Comparison of ENCODE assay signal across 29 cellular contexts in the genomic region with DNA sequence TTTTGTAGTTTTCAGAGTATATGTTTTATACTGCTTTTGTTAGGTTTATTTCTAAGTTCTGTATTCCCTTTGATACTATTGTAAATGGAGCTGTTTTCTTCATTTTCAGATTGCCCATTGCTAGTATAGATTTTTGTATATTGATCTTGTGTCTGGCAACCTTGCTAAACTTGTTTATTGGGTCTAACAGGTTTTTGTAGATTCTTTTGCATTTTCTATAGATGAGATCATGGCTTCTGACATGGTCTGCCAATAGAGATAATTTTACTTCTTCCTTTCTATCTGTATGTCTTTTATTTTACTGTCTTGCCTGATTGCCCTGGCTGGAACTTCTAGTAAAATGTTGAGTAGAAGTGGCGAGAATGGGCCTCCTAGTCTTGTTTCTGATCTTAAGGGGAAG.
"Had no signal": no experiment of that assay in that cellular context is flagged by ENCODE, and none has a peak within 500 bp of the region (broad histone marks: within the 10 kb centered on the region; RNA-seq: fewer than 3 reads in every experiment).

No MANE protein-coding gene starts in this region.

- FAIRE-seq: RCC 7860 had no signal

- H3K4me1 ChIP-seq: breast epithelium had no signal

- H3K9me3 Mint-ChIP-seq: activated naive CD4-positive, alpha-beta T cell treated with anti-CD3 and anti-CD28 coated beads, Interleukin-2, amount 50 U/mL, for 24 hours; activated T-cell treated with anti-CD3 and anti-CD28 coated beads, Interleukin-2, amount 50 U/mL, for 24 hours; activated T-helper 1 cell treated with anti-CD3 and anti-CD28 coated beads, Interleukin-12 subunit alpha, Interleukin-12 subunit beta, Interleukin-2, Interleukin-4 antibody, amounts not matched to agents 30 ng/mL and 10 ng/mL and 1 ng/mL, durations not matched to agents 14 hours and 24 hours and 36 hours; WTC11 had no signal

- H3K4me3 Mint-ChIP-seq: activated CD8-positive, alpha-beta T cell treated with anti-CD3 and anti-CD28 coated beads, Interleukin-2, amount 10 ng/mL, durations not matched to agents 7 days and 5 days; activated naive CD4-positive, alpha-beta T cell treated with anti-CD3 and anti-CD28 coated beads, Interleukin-2, amount 50 U/mL, for 24 hours; activated T-cell treated with anti-CD3 and anti-CD28 coated beads, Interleukin-2, amount 50 U/mL, for 24 hours; activated T-helper 1 cell treated with anti-CD3 and anti-CD28 coated beads, Interleukin-12 subunit alpha, Interleukin-12 subunit beta, Interleukin-2, Interleukin-4 antibody, amounts not matched to agents 30 ng/mL and 10 ng/mL and 1 ng/mL, durations not matched to agents 14 hours and 24 hours and 36 hours; WTC11 had no signal

- H3K36me3 ChIP-seq: breast epithelium had no signal

- H3K27me3 ChIP-seq: breast epithelium, SJSA1 had no signal

- ATAC-seq: activated CD8-positive, alpha-beta T cell treated with anti-CD3 and anti-CD28 coated beads, Interleukin-2, amount 10 ng/mL, durations not matched to agents 7 days and 5 days; SK-N-SH treated with all-trans-retinoic acid at 6 μM for 48 hours; WTC11 had no signal

- H3K4me3 ChIP-seq: breast epithelium, SJSA1 had no signal

- H3K27ac Mint-ChIP-seq: activated CD8-positive, alpha-beta T cell treated with anti-CD3 and anti-CD28 coated beads, Interleukin-2, amount 10 ng/mL, durations not matched to agents 7 days and 5 days; activated naive CD4-positive, alpha-beta T cell treated with anti-CD3 and anti-CD28 coated beads, Interleukin-2, amount 50 U/mL, for 24 hours; activated T-cell treated with anti-CD3 and anti-CD28 coated beads, Interleukin-2, amount 50 U/mL, for 24 hours; activated T-helper 1 cell treated with anti-CD3 and anti-CD28 coated beads, Interleukin-12 subunit alpha, Interleukin-12 subunit beta, Interleukin-2, Interleukin-4 antibody, amounts not matched to agents 30 ng/mL and 10 ng/mL and 1 ng/mL, durations not matched to agents 14 hours and 24 hours and 36 hours; WTC11 had no signal

- H3K4me1 Mint-ChIP-seq: WTC11 had no signal

- H3K27ac ChIP-seq: SJSA1 had no signal

- H3K27me3 Mint-ChIP-seq: activated naive CD4-positive, alpha-beta T cell treated with anti-CD3 and anti-CD28 coated beads, Interleukin-2, amount 50 U/mL, for 24 hours; activated T-cell treated with anti-CD3 and anti-CD28 coated beads, Interleukin-2, amount 50 U/mL, for 24 hours had no signal

- DNase-seq: activated CD4-positive, alpha-beta T cell treated with anti-CD3 and anti-CD28 coated beads for 48 hours; activated CD4-positive, alpha-beta T cell treated with anti-CD3 and anti-CD28 coated beads, Interleukin-2, amount 50 U/mL, for 4 hours; activated CD4-positive, CD25-positive, alpha-beta regulatory T cell treated with anti-CD3 and anti-CD28 coated beads, Interleukin-2, amount 50 U/mL, for 72 hours; activated CD8-positive, alpha-beta T cell treated with anti-CD3 and anti-CD28 coated beads, Interleukin-2, amount 10 ng/mL, durations not matched to agents 7 days and 5 days; activated effector memory CD4-positive, alpha-beta T cell treated with Interleukin-2 at 50 U/mL for 16 hours; activated naive CD4-positive, alpha-beta T cell; activated T-cell treated with anti-CD3 and anti-CD28 coated beads, Interleukin-2, amount 50 U/mL, for 24 hours; aorta; central memory CD4-positive, alpha-beta T cell; Karpas-422; MM.1S; NCI-H1105; NCI-H1436; NCI-H1694 treated with DMSO at 0.1 percent for 48 hours; NCI-H2029 treated with DMSO at 0.1 percent for 48 hours; NCI-H345; NCI-H510A; NCI-H526 treated with DMSO at 0.1 percent for 48 hours; NK-92 treated with Interleukin-12 subunit alpha and Interleukin-12 subunit beta, amount 100 ng/mL, for 24 hours; OCI-M1; SHP77; SW 1271 had no signal

- H3K9me3 ChIP-seq: breast epithelium, SJSA1 had no signal
